In the genomic region with DNA sequence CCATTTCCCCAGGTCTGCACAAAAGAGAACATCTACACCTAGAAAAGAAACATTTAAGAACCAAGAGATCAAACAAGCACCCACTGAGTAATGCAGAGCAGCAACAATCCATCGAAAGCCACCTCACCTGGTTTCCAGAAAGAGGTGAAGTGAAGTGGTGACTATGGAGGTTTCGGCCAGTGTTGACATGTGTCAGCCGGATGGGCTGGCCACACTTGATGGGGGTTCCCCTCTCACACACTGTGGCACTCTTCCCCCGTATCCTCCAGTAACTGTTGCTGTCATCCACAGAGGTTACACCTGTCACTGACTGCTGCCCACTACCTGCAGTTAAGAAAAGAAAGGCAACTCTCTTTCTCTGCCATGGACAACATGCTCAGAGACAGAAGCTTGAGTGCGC, we compare ENCODE assay signal across 22 cellular contexts.
"Had no signal": no experiment of that assay in that cellular context is flagged by ENCODE, and none has a peak within 500 bp of the region (broad histone marks: within the 10 kb centered on the region; RNA-seq: fewer than 3 reads in every experiment).

No MANE protein-coding gene starts in this region.

- H3K27me3 Mint-ChIP-seq: activated naive CD8-positive, alpha-beta T cell treated with anti-CD3 and anti-CD28 coated beads, Interleukin-2, amount 10 ng/mL, durations not matched to agents 7 days and 5 days; memory B cell; stimulated activated naive B cell treated with anti-CD40 and anti-IgM and Interleukin-4, amounts not matched to agents 10 μg/mL and 1 μg/mL and 100 μg/mL, for 72 hours; T-cell had no signal

- H3K9me3 Mint-ChIP-seq: activated naive CD8-positive, alpha-beta T cell treated with anti-CD3 and anti-CD28 coated beads, Interleukin-2, amount 10 ng/mL, durations not matched to agents 7 days and 5 days; activated T-helper 2 cell treated with anti-CD3 and anti-CD28 coated beads, Interferon-gamma antibody, Interleukin-2, Interleukin-4, amounts not matched to agents 10 μg/mL and 5 μg/mL and 100 μg/mL, durations not matched to agents 14 hours and 24 hours and 36 hours; memory B cell; stimulated activated naive B cell treated with anti-CD40 and anti-IgM and Interleukin-4, amounts not matched to agents 10 μg/mL and 1 μg/mL and 100 μg/mL, for 72 hours; T-cell had no signal

- H3K36me3 ChIP-seq: colonic mucosa had no signal

- DNase-seq: activated CD4-positive, alpha-beta T cell treated with anti-CD3 and anti-CD28 coated beads, Interleukin-2, amount 50 U/mL, for 48 hours; activated naive CD4-positive, alpha-beta T cell; activated naive CD8-positive, alpha-beta T cell treated with anti-CD3 and anti-CD28 coated beads, Interleukin-2, amount 10 ng/mL, durations not matched to agents 7 days and 5 days; amygdala; colonic mucosa; dorsolateral prefrontal cortex; heart left ventricle; islet precursor cell; left cardiac atrium; occipital lobe; sigmoid colon; stimulated activated CD4-positive, alpha-beta T cell treated with anti-CD3 and anti-CD28 coated beads, Interleukin-15, amount 100 ng/mL, for 24 hours; stimulated activated naive B cell treated with anti-CD40 and anti-IgM and Interleukin-4, amounts not matched to agents 10 μg/mL and 1 μg/mL and 100 μg/mL, for 72 hours; T-cell; upper lobe of left lung; WERI-Rb-1 had no signal

- H3K9me3 ChIP-seq: colonic mucosa, heart left ventricle, sigmoid colon, thoracic aorta, upper lobe of left lung had no signal

- H3K27me3 ChIP-seq: colonic mucosa, dorsolateral prefrontal cortex, heart left ventricle, sigmoid colon, upper lobe of left lung had no signal

- ATAC-seq: left cardiac atrium; stimulated activated naive B cell treated with anti-CD40 and anti-IgM and Interleukin-4, amounts not matched to agents 10 μg/mL and 1 μg/mL and 100 μg/mL, for 72 hours; T-cell had no signal

- H3K4me1 ChIP-seq: colonic mucosa had no signal

- H3K4me3 Mint-ChIP-seq: activated naive CD8-positive, alpha-beta T cell treated with anti-CD3 and anti-CD28 coated beads, Interleukin-2, amount 10 ng/mL, durations not matched to agents 7 days and 5 days; memory B cell; nephron; stimulated activated naive B cell treated with anti-CD40 and anti-IgM and Interleukin-4, amounts not matched to agents 10 μg/mL and 1 μg/mL and 100 μg/mL, for 72 hours; T-cell had no signal

- H3K27ac ChIP-seq: colonic mucosa, dorsolateral prefrontal cortex, epithelial cell of prostate, heart left ventricle, sigmoid colon, thoracic aorta, upper lobe of left lung, WERI-Rb-1 had no signal

- H3K4me3 ChIP-seq: colonic mucosa, dorsolateral prefrontal cortex, heart left ventricle, sigmoid colon, smooth muscle cell, thoracic aorta, upper lobe of left lung had no signal

- H3K27ac Mint-ChIP-seq: activated naive CD8-positive, alpha-beta T cell treated with anti-CD3 and anti-CD28 coated beads, Interleukin-2, amount 10 ng/mL, durations not matched to agents 7 days and 5 days; activated T-helper 2 cell treated with anti-CD3 and anti-CD28 coated beads, Interferon-gamma antibody, Interleukin-2, Interleukin-4, amounts not matched to agents 10 μg/mL and 5 μg/mL and 100 μg/mL, durations not matched to agents 14 hours and 24 hours and 36 hours; memory B cell; nephron; stimulated activated naive B cell treated with anti-CD40 and anti-IgM and Interleukin-4, amounts not matched to agents 10 μg/mL and 1 μg/mL and 100 μg/mL, for 72 hours had no signal
